13 cellular contexts compared by ENCODE assay signal in the genomic region with DNA sequence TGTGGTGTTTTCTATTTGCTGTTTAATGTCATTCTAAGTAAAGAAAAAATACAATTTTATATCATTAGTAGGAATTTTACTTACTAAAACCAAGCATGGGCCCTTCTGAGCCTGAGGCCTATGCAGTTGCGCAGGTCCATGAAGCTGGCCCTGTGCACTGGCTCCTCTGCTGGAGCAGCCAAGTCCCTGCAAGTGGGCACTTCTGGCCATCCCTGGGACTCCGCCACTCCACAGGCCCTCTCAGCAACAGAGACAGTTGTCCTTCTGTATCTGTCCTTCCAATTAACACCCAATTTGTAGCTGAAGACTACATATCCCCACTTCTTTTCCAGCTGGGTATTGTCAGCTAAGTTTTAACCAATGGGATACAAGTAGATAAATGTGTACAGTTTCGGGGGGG. TPM values are rescaled to one million over a fixed set of nuclear protein-coding genes. Genes with fewer than 3 reads are reported as not detected.
DNase-seq lines count a peak whose midpoint lies in the region; ATAC-seq and TF ChIP-seq lines count a peak whose summit lies in the region.
"Had no signal": no experiment of that assay in that cellular context is flagged by ENCODE, and none has a peak within 500 bp of the region (broad histone marks: within the 10 kb centered on the region; RNA-seq: fewer than 3 reads in every experiment).

No MANE protein-coding gene starts in this region.

- no peak overlapping the region for H3K27ac ChIP-seq in right cardiac atrium (ENCODE audit: low read length)
- no peak overlapping the region for H3K27ac ChIP-seq in CD4-positive, alpha-beta memory T cell (ENCODE audit: low read depth, low read length)

- H3K36me3 ChIP-seq in H7 (replicated peaks; ENCODE audit: control insufficient read depth, insufficient read depth, low read length), result no peaks in the 10 kb centered on the region
- H3K36me3 ChIP-seq in CD4-positive, alpha-beta memory T cell (ENCODE audit: insufficient read depth, low read length), result no peaks in the 10 kb centered on the region

- H3K27me3 ChIP-seq in H7 (ENCODE audit: control insufficient read depth, insufficient read depth, low read length) (no peaks in the 10 kb centered on the region), right cardiac atrium (ENCODE audit: control insufficient read depth, insufficient read depth) (no peaks in the 10 kb centered on the region)
- no peaks in the 10 kb centered on the region for H3K27me3 ChIP-seq in CD4-positive, alpha-beta memory T cell (ENCODE audit: insufficient read depth, low read length)

- intact Hi-C loops in right cardiac atrium (cut with DNase I), result no loop called here
- intact Hi-C loops in CD4-positive, alpha-beta memory T cell (cut with micrococcal nuclease), result no loop called here

- H3K4me1 Mint-ChIP-seq in WTC11, result peaks cover 5% of the 10 kb centered on the region
- H3K4me1 Mint-ChIP-seq in CD4-positive, alpha-beta memory T cell, result no peaks in the 10 kb centered on the region
- H3K4me1 Mint-ChIP-seq: CD4-positive, CD25-positive, alpha-beta regulatory T cell had no signal

- no peaks in the 10 kb centered on the region for H3K36me3 Mint-ChIP-seq in WTC11
- H3K36me3 Mint-ChIP-seq in CD4-positive, alpha-beta memory T cell, result no peaks in the 10 kb centered on the region
- H3K36me3 Mint-ChIP-seq: CD4-positive, CD25-positive, alpha-beta regulatory T cell; natural killer cell had no signal

- H3K4me3 ChIP-seq in AG10803 (ENCODE audit: low read length) (no peak overlapping the region), H7 (ENCODE audit: insufficient read depth, low read depth, low read length) (no peak overlapping the region), right cardiac atrium (ENCODE audit: low read length) (no peak overlapping the region)
- no peak overlapping the region for H3K4me3 ChIP-seq in CD4-positive, alpha-beta memory T cell (ENCODE audit: low read length in 2 of 2)

- CTCF ChIA-PET in WTC11 (lab: Charles Lee), result interaction anchor here (1.4 to 5.4 kb wide), 8 partner anchors 54 to 173 kb away, joined by 4 to 60 read pairs (median 8); no protein-coding TSS in a partner anchor
- CTCF ChIA-PET in CD4-positive, alpha-beta memory T cell (lab: Charles Lee; ENCODE audit: partially characterized antibody), result interaction anchor here (3.8 kb wide), 1 partner anchor 87 kb away, joined by 13 read pairs; no protein-coding TSS in a partner anchor

- H3K27ac Mint-ChIP-seq in WTC11, result no peak overlapping the region
- H3K27ac Mint-ChIP-seq in CD4-positive, alpha-beta memory T cell, result no peak overlapping the region
- H3K27ac Mint-ChIP-seq: CD4-positive, CD25-positive, alpha-beta regulatory T cell; natural killer cell had no signal

- 0 out of 2 replicates have a peak, but pooled peaks have one; percentile 6 for TF ChIP-seq CTCF in AG10803 (conservative IDR thresholded peaks at IDR 0.05; ENCODE audit: low read length)
- TF ChIP-seq CTCF in WTC11 (IDR thresholded peaks at IDR 0.05), result no peak

- H3K27me3 Mint-ChIP-seq in WTC11 (ENCODE audit: low read depth), result no peaks in the 10 kb centered on the region
- H3K27me3 Mint-ChIP-seq in CD4-positive, alpha-beta memory T cell, result peaks cover 0 to 8% of the 10 kb centered on the region in 2 donors

- DNase-seq in AG10803 (ENCODE audit: low read depth) (no peak), H7 (peak; percentile 52), WTC11 (ENCODE audit: low spot score) (peak; percentile 41), right cardiac atrium (no peak), NCI-H2029 treated with DMSO at 0.1 percent for 48 hours (lab: John Stamatoyannopoulos, UW) (no peak), AG20443 (ENCODE audit: low spot score) (no peak)
- DNase-seq in CD4-positive, alpha-beta memory T cell, result no peak
- DNase-seq: CD4-positive, CD25-positive, alpha-beta regulatory T cell; cortex of kidney; foreskin melanocyte; natural killer cell; NCI-H446 had no signal

- H3K9me3 ChIP-seq in right cardiac atrium (ENCODE audit: control insufficient read depth, low read length), result no peaks in the 10 kb centered on the region
- no peaks in the 10 kb centered on the region for H3K9me3 ChIP-seq in CD4-positive, alpha-beta memory T cell (ENCODE audit: control insufficient read depth in 1 of 2, low read length in 2 of 2)

- ATAC-seq in WTC11, result peak; percentile 80
- ATAC-seq in right cardiac atrium, result peak; percentile 61 to 70
- ATAC-seq in HG02973 (IDR thresholded peaks at IDR 0.05; ENCODE audit: unreplicated experiment), result no peak
- ATAC-seq: natural killer cell had no signal

- H3K9me3 Mint-ChIP-seq in WTC11, result no peaks in the 10 kb centered on the region; the same call in 1 of the 2 replicates
- no peaks in the 10 kb centered on the region for H3K9me3 Mint-ChIP-seq in CD4-positive, alpha-beta memory T cell
- H3K9me3 Mint-ChIP-seq: natural killer cell had no signal

- 94% methylated on average over 3 of the region's 3 CpGs for WGBS in right cardiac atrium

- POLR2A ChIA-PET in WTC11 (lab: Charles Lee), result no interaction called here
- POLR2A ChIA-PET in CD4-positive, alpha-beta memory T cell (lab: Charles Lee; ENCODE audit: partially characterized antibody), result no interaction called here

- H3K4me3 Mint-ChIP-seq in WTC11, result no peak overlapping the region
- H3K4me3 Mint-ChIP-seq in CD4-positive, alpha-beta memory T cell, result no peak overlapping the region
- H3K4me3 Mint-ChIP-seq: CD4-positive, CD25-positive, alpha-beta regulatory T cell; natural killer cell had no signal

- no peaks in the 10 kb centered on the region for H3K4me1 ChIP-seq in right cardiac atrium (ENCODE audit: control insufficient read depth, insufficient read depth, low read length)
- H3K4me1 ChIP-seq in CD4-positive, alpha-beta memory T cell (ENCODE audit: insufficient read depth, low read length), result no peaks in the 10 kb centered on the region

TF ChIP-seq in WTC11, 78 proteins besides CTCF, POLR2A, EP300 and RAD21 (continues in another document):
- TF ChIP-seq ZNF263 (CRISPR knock-in tag; IDR thresholded peaks at IDR 0.05; ENCODE audit: low read depth) (no peak), JAZF1 (CRISPR knock-in tag; IDR thresholded peaks at IDR 0.05) (no peak), RELA (CRISPR knock-in tag; IDR thresholded peaks at IDR 0.05; ENCODE audit: borderline replicate concordance) (no peak), PRRX2 (CRISPR knock-in tag; IDR thresholded peaks at IDR 0.05) (no peak), MXD4 (CRISPR knock-in tag; IDR thresholded peaks at IDR 0.05; ENCODE audit: borderline replicate concordance) (no peak)
- TF ChIP-seq, protein P1, sequence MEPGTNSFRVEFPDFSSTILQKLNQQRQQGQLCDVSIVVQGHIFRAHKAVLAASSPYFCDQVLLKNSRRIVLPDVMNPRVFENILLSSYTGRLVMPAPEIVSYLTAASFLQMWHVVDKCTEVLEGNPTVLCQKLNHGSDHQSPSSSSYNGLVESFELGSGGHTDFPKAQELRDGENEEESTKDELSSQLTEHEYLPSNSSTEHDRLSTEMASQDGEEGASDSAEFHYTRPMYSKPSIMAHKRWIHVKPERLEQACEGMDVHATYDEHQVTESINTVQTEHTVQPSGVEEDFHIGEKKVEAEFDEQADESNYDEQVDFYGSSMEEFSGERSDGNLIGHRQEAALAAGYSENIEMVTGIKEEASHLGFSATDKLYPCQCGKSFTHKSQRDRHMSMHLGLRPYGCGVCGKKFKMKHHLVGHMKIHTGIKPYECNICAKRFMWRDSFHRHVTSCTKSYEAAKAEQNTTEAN (CRISPR knock-in tag; IDR thresholded peaks at IDR 0.05), result no peak
- TF ChIP-seq, protein P2, sequence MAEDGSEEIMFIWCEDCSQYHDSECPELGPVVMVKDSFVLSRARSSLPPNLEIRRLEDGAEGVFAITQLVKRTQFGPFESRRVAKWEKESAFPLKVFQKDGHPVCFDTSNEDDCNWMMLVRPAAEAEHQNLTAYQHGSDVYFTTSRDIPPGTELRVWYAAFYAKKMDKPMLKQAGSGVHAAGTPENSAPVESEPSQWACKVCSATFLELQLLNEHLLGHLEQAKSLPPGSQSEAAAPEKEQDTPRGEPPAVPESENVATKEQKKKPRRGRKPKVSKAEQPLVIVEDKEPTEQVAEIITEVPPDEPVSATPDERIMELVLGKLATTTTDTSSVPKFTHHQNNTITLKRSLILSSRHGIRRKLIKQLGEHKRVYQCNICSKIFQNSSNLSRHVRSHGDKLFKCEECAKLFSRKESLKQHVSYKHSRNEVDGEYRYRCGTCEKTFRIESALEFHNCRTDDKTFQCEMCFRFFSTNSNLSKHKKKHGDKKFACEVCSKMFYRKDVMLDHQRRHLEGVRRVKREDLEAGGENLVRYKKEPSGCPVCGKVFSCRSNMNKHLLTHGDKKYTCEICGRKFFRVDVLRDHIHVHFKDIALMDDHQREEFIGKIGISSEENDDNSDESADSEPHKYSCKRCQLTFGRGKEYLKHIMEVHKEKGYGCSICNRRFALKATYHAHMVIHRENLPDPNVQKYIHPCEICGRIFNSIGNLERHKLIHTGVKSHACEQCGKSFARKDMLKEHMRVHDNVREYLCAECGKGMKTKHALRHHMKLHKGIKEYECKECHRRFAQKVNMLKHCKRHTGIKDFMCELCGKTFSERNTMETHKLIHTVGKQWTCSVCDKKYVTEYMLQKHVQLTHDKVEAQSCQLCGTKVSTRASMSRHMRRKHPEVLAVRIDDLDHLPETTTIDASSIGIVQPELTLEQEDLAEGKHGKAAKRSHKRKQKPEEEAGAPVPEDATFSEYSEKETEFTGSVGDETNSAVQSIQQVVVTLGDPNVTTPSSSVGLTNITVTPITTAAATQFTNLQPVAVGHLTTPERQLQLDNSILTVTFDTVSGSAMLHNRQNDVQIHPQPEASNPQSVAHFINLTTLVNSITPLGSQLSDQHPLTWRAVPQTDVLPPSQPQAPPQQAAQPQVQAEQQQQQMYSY (CRISPR knock-in tag; IDR thresholded peaks at IDR 0.05), result no peak
- TF ChIP-seq, protein P3, sequence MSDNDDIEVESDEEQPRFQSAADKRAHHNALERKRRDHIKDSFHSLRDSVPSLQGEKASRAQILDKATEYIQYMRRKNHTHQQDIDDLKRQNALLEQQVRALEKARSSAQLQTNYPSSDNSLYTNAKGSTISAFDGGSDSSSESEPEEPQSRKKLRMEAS (CRISPR knock-in tag; IDR thresholded peaks at IDR 0.05), result no peak
- TF ChIP-seq, protein P4, sequence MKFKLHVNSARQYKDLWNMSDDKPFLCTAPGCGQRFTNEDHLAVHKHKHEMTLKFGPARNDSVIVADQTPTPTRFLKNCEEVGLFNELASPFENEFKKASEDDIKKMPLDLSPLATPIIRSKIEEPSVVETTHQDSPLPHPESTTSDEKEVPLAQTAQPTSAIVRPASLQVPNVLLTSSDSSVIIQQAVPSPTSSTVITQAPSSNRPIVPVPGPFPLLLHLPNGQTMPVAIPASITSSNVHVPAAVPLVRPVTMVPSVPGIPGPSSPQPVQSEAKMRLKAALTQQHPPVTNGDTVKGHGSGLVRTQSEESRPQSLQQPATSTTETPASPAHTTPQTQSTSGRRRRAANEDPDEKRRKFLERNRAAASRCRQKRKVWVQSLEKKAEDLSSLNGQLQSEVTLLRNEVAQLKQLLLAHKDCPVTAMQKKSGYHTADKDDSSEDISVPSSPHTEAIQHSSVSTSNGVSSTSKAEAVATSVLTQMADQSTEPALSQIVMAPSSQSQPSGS (CRISPR knock-in tag; IDR thresholded peaks at IDR 0.05; ENCODE audit: borderline replicate concordance, low read depth), result no peak

RNA-seq across cellular contexts. Expression of a gene that starts 49.9 kb away (rescaled TPM):
- 74.7 and 79.2 TPM in 2 replicates for total RNA-seq in H7 (2014; rRNA removed; shearing (Covaris generic))
- total RNA-seq in WTC11 (2021) (46.1 to 54.2 TPM (median 48.5 TPM) in 3 replicates), right cardiac atrium (10 to 100 TPM; 48.3 to 57.3 (median 52.7) TPM)
- polyA plus RNA-seq in right cardiac atrium, result 30.9 TPM
- total RNA-seq in CD4-positive, alpha-beta memory T cell, result 10 to 100 TPM; 44.7 to 47.9 TPM
- 1 to 10 TPM; 4.8 to 9.8 TPM for polyA plus RNA-seq in CD4-positive, alpha-beta memory T cell

Comparison
In these comparisons a context has a peak if more than half of its experiments do, and no peak if none do; other contexts are left out.
1. DNase-seq: peak in H7 (single experiment) and WTC11 (single experiment); none in AG10803 (single experiment), right cardiac atrium (0 of 3), NCI-H2029 treated with DMSO at 0.1 percent for 48 hours (single experiment), AG20443 (single experiment) and CD4-positive, alpha-beta memory T cell (0 of 5).